Comparison of ENCODE assay signal across 28 cellular contexts in the genomic region with DNA sequence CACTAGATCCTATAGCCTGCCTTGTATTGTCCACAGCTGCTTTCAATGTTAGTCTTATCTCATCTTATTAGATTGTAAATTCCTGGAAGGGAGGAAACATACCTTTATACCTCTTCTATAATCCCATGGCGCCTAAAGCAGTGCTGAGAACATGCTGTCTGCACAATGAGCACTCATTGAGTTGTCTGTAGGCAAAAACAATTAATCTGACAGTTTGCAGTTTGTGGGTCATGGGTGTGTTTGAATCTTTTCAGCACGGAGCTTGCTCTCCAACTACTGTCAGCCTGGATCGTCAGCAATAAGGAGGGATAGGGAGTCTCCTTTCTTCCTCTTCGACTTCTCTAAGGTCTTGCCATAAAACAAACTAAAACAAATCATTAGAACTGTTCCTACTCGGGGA. TPM values are rescaled to one million over a fixed set of nuclear protein-coding genes. Genes with fewer than 3 reads are reported as not detected.
"Had no signal": no experiment of that assay in that cellular context is flagged by ENCODE, and none has a peak within 500 bp of the region (broad histone marks: within the 10 kb centered on the region; RNA-seq: fewer than 3 reads in every experiment).

No MANE protein-coding gene starts in this region.

- H3K9me3 Mint-ChIP-seq: natural killer cell treated with Interleukin-12 subunit alpha and Interleukin-12 subunit beta and Interleukin-15 and Interleukin-18, amount 100 ng/mL, for 72 hours; stimulated activated effector memory CD8-positive, alpha-beta T cell treated with anti-CD3 and anti-CD28 coated beads, Interleukin-12 subunit alpha, Interleukin-12 subunit beta, amount 100 ng/mL, for 72 hours had no signal

- H3K36me3 Mint-ChIP-seq: immature natural killer cell; naive B cell; natural killer cell treated with Interleukin-12 subunit alpha and Interleukin-12 subunit beta and Interleukin-15 and Interleukin-18, amount 100 ng/mL, for 72 hours; stimulated activated effector memory CD8-positive, alpha-beta T cell treated with anti-CD3 and anti-CD28 coated beads, Interleukin-12 subunit alpha, Interleukin-12 subunit beta, amount 100 ng/mL, for 72 hours had no signal

- H3K9me3 ChIP-seq: esophagus muscularis mucosa, heart right ventricle, lower lobe of right lung, neutrophil, right atrium auricular region, stomach, thyroid gland had no signal

- DNase-seq: dermis blood vessel endothelial cell; effector memory CD4-positive, alpha-beta T cell; foreskin melanocyte; glutamatergic neuron; heart right ventricle; hypothalamus; immature natural killer cell; islet precursor cell; kidney glomerular epithelial cell; left colon; left ventricle myocardium superior; lower lobe of right lung; naive B cell; stimulated activated CD4-positive, alpha-beta T cell treated with anti-CD3 and anti-CD28 coated beads, Interleukin-2, amount 100 ng/mL, for 24 hours; stimulated activated CD4-positive, alpha-beta T cell treated with anti-CD3 and anti-CD28 coated beads, Interleukin-4, amount 100 ng/mL, for 24 hours; stimulated activated naive CD4-positive, alpha-beta T cell treated with Interleukin-2 at 50 U/mL for 16 hours; stomach; thyroid gland; trophoblast cell had no signal

- H3K36me3 ChIP-seq: esophagus muscularis mucosa, heart right ventricle, lower lobe of right lung, neutrophil, right atrium auricular region, stomach, thyroid gland had no signal

- ATAC-seq: heart right ventricle; left colon; left ventricle myocardium superior; lower lobe of right lung; natural killer cell treated with Interleukin-12 subunit alpha and Interleukin-12 subunit beta and Interleukin-15 and Interleukin-18, amount 100 ng/mL, for 72 hours; sciatic nerve; stimulated activated effector memory CD8-positive, alpha-beta T cell treated with anti-CD3 and anti-CD28 coated beads, Interleukin-12 subunit alpha, Interleukin-12 subunit beta, amount 100 ng/mL, for 72 hours had no signal

- H3K4me1 ChIP-seq: esophagus muscularis mucosa, heart right ventricle, lower lobe of right lung, parathyroid adenoma, right atrium auricular region, stomach, thyroid gland had no signal

- H3K79me2 ChIP-seq: parathyroid adenoma had no signal

- H2AFZ ChIP-seq: parathyroid adenoma had no signal

- H3K27me3 ChIP-seq: esophagus muscularis mucosa, heart right ventricle, right atrium auricular region, stomach, thyroid gland had no signal

- H3K27ac Mint-ChIP-seq: immature natural killer cell; natural killer cell treated with Interleukin-12 subunit alpha and Interleukin-12 subunit beta and Interleukin-15 and Interleukin-18, amount 100 ng/mL, for 72 hours; progenitor cell of endocrine pancreas; stimulated activated effector memory CD8-positive, alpha-beta T cell treated with anti-CD3 and anti-CD28 coated beads, Interleukin-12 subunit alpha, Interleukin-12 subunit beta, amount 100 ng/mL, for 72 hours had no signal

- H3K27ac ChIP-seq: coronary artery, esophagus muscularis mucosa, heart right ventricle, lower lobe of right lung, neutrophil, parathyroid adenoma, right atrium auricular region, stomach, thyroid gland had no signal

- H3K27me3 Mint-ChIP-seq: progenitor cell of endocrine pancreas had no signal

- H3K4me1 Mint-ChIP-seq: immature natural killer cell; naive B cell; stimulated activated effector memory CD8-positive, alpha-beta T cell treated with anti-CD3 and anti-CD28 coated beads, Interleukin-12 subunit alpha, Interleukin-12 subunit beta, amount 100 ng/mL, for 72 hours had no signal

- H3K4me3 Mint-ChIP-seq: immature natural killer cell; naive B cell; natural killer cell treated with Interleukin-12 subunit alpha and Interleukin-12 subunit beta and Interleukin-15 and Interleukin-18, amount 100 ng/mL, for 72 hours; stimulated activated effector memory CD8-positive, alpha-beta T cell treated with anti-CD3 and anti-CD28 coated beads, Interleukin-12 subunit alpha, Interleukin-12 subunit beta, amount 100 ng/mL, for 72 hours had no signal

- H3K9ac ChIP-seq: parathyroid adenoma had no signal

- H3K4me3 ChIP-seq: coronary artery, esophagus muscularis mucosa, heart right ventricle, lower lobe of right lung, right atrium auricular region, stomach, thyroid gland had no signal

RNA-seq across cellular contexts. Expression of a gene that starts 26.6 kb away (rescaled TPM):
- total RNA-seq: natural killer cell treated with Interleukin-12 subunit alpha and Interleukin-12 subunit beta and Interleukin-15 and Interleukin-18, amount 100 ng/mL, for 72 hours had no signal
